In the genomic region with DNA sequence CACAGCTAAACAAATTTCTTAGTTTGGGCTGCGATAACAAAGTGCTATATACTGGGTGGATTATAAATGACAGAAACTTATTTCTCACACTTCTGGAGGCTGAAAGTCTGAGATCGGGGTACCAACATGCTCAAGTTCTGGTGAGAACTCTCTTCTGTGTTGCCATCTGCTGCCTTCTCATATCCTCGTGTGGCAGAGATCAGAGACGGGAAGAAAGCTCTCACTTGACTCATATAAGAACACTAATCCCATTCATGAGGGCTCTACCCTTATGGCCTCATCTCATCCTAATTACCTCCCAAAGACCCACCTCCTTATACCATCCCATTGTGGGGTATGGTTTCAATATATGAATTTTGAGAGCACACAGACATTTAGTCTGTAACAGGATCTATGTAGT, we compare ENCODE assay signal across 16 cellular contexts.
DNase-seq lines count a peak whose midpoint lies in the region.
"Had no signal": no experiment of that assay in that cellular context is flagged by ENCODE, and none has a peak within 500 bp of the region (broad histone marks: within the 10 kb centered on the region; RNA-seq: fewer than 3 reads in every experiment).

No MANE protein-coding gene starts in this region.

- H3K27me3 Mint-ChIP-seq in CD4-positive, alpha-beta memory T cell: peaks cover 13 to 22% of the 10 kb centered on the region in 2 donors

- POLR2A ChIA-PET in CD4-positive, alpha-beta memory T cell (lab: Charles Lee; ENCODE audit: partially characterized antibody): no interaction called here

- no peak overlapping the region for H3K4me3 ChIP-seq in H7 (ENCODE audit: insufficient read depth, low read depth, low read length)
- no peak overlapping the region for H3K4me3 ChIP-seq in CD4-positive, alpha-beta memory T cell (ENCODE audit: low read length in 2 of 2)

- no peaks in the 10 kb centered on the region for H3K27me3 ChIP-seq in H7 (ENCODE audit: control insufficient read depth, insufficient read depth, low read length)
- no peaks in the 10 kb centered on the region for H3K27me3 ChIP-seq in CD4-positive, alpha-beta memory T cell (ENCODE audit: insufficient read depth, low read length)

- H3K4me3 Mint-ChIP-seq in CD4-positive, alpha-beta memory T cell: no peak overlapping the region
- H3K4me3 Mint-ChIP-seq: B cell; CD4-positive, alpha-beta T cell; HFFc6 had no signal

- H3K4me1 ChIP-seq in CD4-positive, alpha-beta memory T cell (ENCODE audit: insufficient read depth, low read length): no peaks in the 10 kb centered on the region

- H3K27ac ChIP-seq in CD4-positive, alpha-beta memory T cell (ENCODE audit: low read depth, low read length): no peak overlapping the region

- no peaks in the 10 kb centered on the region for H3K36me3 Mint-ChIP-seq in CD4-positive, alpha-beta memory T cell

- no peaks in the 10 kb centered on the region for H3K9me3 Mint-ChIP-seq in CD4-positive, alpha-beta memory T cell
- H3K9me3 Mint-ChIP-seq: CD4-positive, alpha-beta T cell had no signal

- H3K36me3 ChIP-seq in H7 (replicated peaks; ENCODE audit: control insufficient read depth, insufficient read depth, low read length): no peaks in the 10 kb centered on the region
- no peaks in the 10 kb centered on the region for H3K36me3 ChIP-seq in CD4-positive, alpha-beta memory T cell (ENCODE audit: insufficient read depth, low read length)

- no peak overlapping the region for H3K27ac Mint-ChIP-seq in CD4-positive, alpha-beta memory T cell
- H3K27ac Mint-ChIP-seq: B cell; CD4-positive, alpha-beta T cell; HFFc6 had no signal

- no peaks in the 10 kb centered on the region for H3K9me3 ChIP-seq in CD4-positive, alpha-beta memory T cell (ENCODE audit: control insufficient read depth in 1 of 2, low read length in 2 of 2)

- intact Hi-C loops in CD4-positive, alpha-beta memory T cell (cut with micrococcal nuclease): no loop called here

- CTCF ChIA-PET in CD4-positive, alpha-beta memory T cell (lab: Charles Lee; ENCODE audit: partially characterized antibody): no interaction called here

- H3K4me1 Mint-ChIP-seq in CD4-positive, alpha-beta memory T cell: no peaks in the 10 kb centered on the region
- H3K4me1 Mint-ChIP-seq: B cell had no signal

- peak; percentile 47 for DNase-seq in NCI-H2171 treated with DMSO at 0.1 percent for 48 hours (lab: John Stamatoyannopoulos, UW)
- DNase-seq in NCI-H2171 (lab: John Stamatoyannopoulos, UW): no peak
- DNase-seq in NCI-H82 treated with DMSO at 0.1 percent for 48 hours (lab: John Stamatoyannopoulos, UW; ENCODE audit: unreplicated experiment): peak; percentile 65
- DNase-seq in foreskin melanocyte: peak; percentile 46
- DNase-seq in H7: no peak
- no peak for DNase-seq in stimulated activated CD4-positive, alpha-beta T cell treated with anti-CD3 and anti-CD28 coated beads, Interleukin-2, amount 100 ng/mL, for 48 hours
- DNase-seq in CD4-positive, alpha-beta memory T cell: no peak
- DNase-seq: ACHN; C1 segment of cervical spinal cord; CD4-positive, alpha-beta T cell; COR-L47; DMS53; GF-D8; HCEC 1CT; HFFc6 had no signal

Comparison
In these comparisons a context has a peak if more than half of its experiments do, and no peak if none do; other contexts are left out.
1. DNase-seq: peak in NCI-H2171 treated with DMSO at 0.1 percent for 48 hours (single experiment), NCI-H82 treated with DMSO at 0.1 percent for 48 hours (single experiment) and foreskin melanocyte (single experiment); none in NCI-H2171 (single experiment), H7 (single experiment), stimulated activated CD4-positive, alpha-beta T cell treated with anti-CD3 and anti-CD28 coated beads, Interleukin-2, amount 100 ng/mL, for 48 hours (0 of 2) and CD4-positive, alpha-beta memory T cell (0 of 5).